Comparison of ENCODE assay signal across 1 cellular context in the genomic region with DNA sequence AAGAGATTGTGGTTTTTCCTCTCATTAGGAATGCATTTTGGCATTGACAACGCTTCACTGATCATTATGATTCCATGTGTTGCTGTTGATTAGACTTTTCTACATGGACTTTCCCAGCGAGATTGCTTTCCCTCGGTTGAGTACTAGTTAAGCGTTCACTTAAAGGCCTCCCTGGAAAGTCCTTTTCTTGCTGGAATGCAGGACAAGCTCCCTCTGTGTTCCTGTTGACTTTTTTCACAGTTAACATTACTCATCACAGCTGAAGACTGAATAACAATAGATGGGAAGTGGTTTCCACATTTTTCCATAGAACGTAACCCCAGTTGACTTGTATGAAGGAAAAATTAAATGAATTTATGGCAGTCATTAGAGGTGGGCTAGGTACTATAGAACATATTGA.
TF ChIP-seq lines count a peak whose summit lies in the region.

No MANE protein-coding gene starts in this region.

TF ChIP-seq in endothelial cell of umbilical vein, 7 proteins besides CTCF, POLR2A, EP300 and RAD21:
- no peak for TF ChIP-seq MYC (IDR thresholded peaks at IDR 0.05; ENCODE audit: low read depth, low read length)
- no peak for TF ChIP-seq EZH2 (IDR thresholded peaks at IDR 0.05; ENCODE audit: borderline replicate concordance, low read depth, low read length, severe bottlenecking)
- peak; percentile 96 for TF ChIP-seq JUN (IDR thresholded peaks at IDR 0.05; ENCODE audit: borderline replicate concordance, insufficient read depth, insufficient read length, low read depth)
- peak; percentile 78 for TF ChIP-seq FOS (IDR thresholded peaks at IDR 0.05; ENCODE audit: borderline replicate concordance, insufficient read depth, low read length)
- no peak for TF ChIP-seq GATA2 (IDR thresholded peaks at IDR 0.05; ENCODE audit: insufficient read depth, insufficient read length, low read depth, low read length)
- TF ChIP-seq POLR2AphosphoS5 (IDR thresholded peaks at IDR 0.05; ENCODE audit: insufficient read depth, low read depth, low read length) = peak; percentile 64
- no peak for TF ChIP-seq MAX (IDR thresholded peaks at IDR 0.05; ENCODE audit: insufficient read depth, insufficient read length)
